Comparison of ENCODE assay signal across 21 cellular contexts in genomic region chr19:57788114-57788692, GRCh38. TPM values are rescaled to one million over a fixed set of nuclear protein-coding genes. Genes with fewer than 3 reads are reported as not detected.
DNase-seq lines count a peak whose midpoint lies in the region; ATAC-seq and TF ChIP-seq lines count a peak whose summit lies in the region.
"Had no signal": no experiment of that assay in that cellular context is flagged by ENCODE, and none has a peak within 500 bp of the region (broad histone marks: within the 10 kb centered on the region; RNA-seq: fewer than 3 reads in every experiment).

No MANE protein-coding gene starts in this region.

- peaks cover 75% of the 10 kb centered on the region for H3K36me3 Mint-ChIP-seq in activated naive CD8-positive, alpha-beta T cell treated with anti-CD3 and anti-CD28 coated beads, Interleukin-2, amount 10 ng/mL, durations not matched to agents 7 days and 5 days
- peaks cover 70% of the 10 kb centered on the region for H3K36me3 Mint-ChIP-seq in activated naive CD8-positive, alpha-beta T cell treated with anti-CD3 and anti-CD28 coated beads, Interleukin-2, amount 50 U/mL, for 24 hours (ENCODE audit: low read depth)
- peaks cover 31% of the 10 kb centered on the region for H3K36me3 Mint-ChIP-seq in glutamatergic neuron (ENCODE audit: unreplicated experiment)
- H3K36me3 Mint-ChIP-seq in stimulated activated naive B cell treated with anti-CD40 and anti-IgM and Interleukin-4, amounts not matched to agents 10 μg/mL and 1 μg/mL and 100 μg/mL, for 72 hours, result peaks cover 32 to 54% of the 10 kb centered on the region in 2 donors

- H3K9me3 ChIP-seq in Panc1 (ENCODE audit: control insufficient read depth, insufficient read depth, low read depth, low read length) (peaks cover 16% of the 10 kb centered on the region; the same call in 1 of the 2 replicates), prostate gland (no peaks in the 10 kb centered on the region)
- H3K9me3 ChIP-seq: HAP-1 had no signal

- POLR2A ChIA-PET in activated naive CD8-positive, alpha-beta T cell treated with anti-CD3 and anti-CD28 coated beads, Interleukin-2, amount 10 ng/mL, durations not matched to agents 7 days and 5 days (lab: Charles Lee), result no interaction called here
- POLR2A ChIA-PET in Panc1 (lab: Charles Lee), result no interaction called here

- H3K4me3 Mint-ChIP-seq in activated naive CD8-positive, alpha-beta T cell treated with anti-CD3 and anti-CD28 coated beads, Interleukin-2, amount 10 ng/mL, durations not matched to agents 7 days and 5 days, result peak overlapping the region; percentile 15
- H3K4me3 Mint-ChIP-seq in activated naive CD8-positive, alpha-beta T cell treated with anti-CD3 and anti-CD28 coated beads, Interleukin-2, amount 50 U/mL, for 24 hours, result no peak overlapping the region
- H3K4me3 Mint-ChIP-seq in glutamatergic neuron (ENCODE audit: unreplicated experiment), result peak overlapping the region; percentile 42
- H3K4me3 Mint-ChIP-seq in stimulated activated naive B cell treated with anti-CD40 and anti-IgM and Interleukin-4, amounts not matched to agents 10 μg/mL and 1 μg/mL and 100 μg/mL, for 72 hours, result no peak overlapping the region
- H3K4me3 Mint-ChIP-seq: B cell had no signal

- no peak for DNase-seq in activated naive CD8-positive, alpha-beta T cell treated with anti-CD3 and anti-CD28 coated beads, Interleukin-2, amount 10 ng/mL, durations not matched to agents 7 days and 5 days
- no peak for DNase-seq in activated naive CD8-positive, alpha-beta T cell treated with anti-CD3 and anti-CD28 coated beads, Interleukin-2, amount 50 U/mL, for 24 hours
- no peak for DNase-seq in Panc1 (ENCODE audit: low read depth, low spot score)
- DNase-seq in glutamatergic neuron, result no peak
- no peak for DNase-seq in stimulated activated naive B cell treated with anti-CD40 and anti-IgM and Interleukin-4, amounts not matched to agents 10 μg/mL and 1 μg/mL and 100 μg/mL, for 72 hours
- DNase-seq in prostate gland (ENCODE audit: low spot score), result no peak
- DNase-seq: DMS79, NCI-H1105 treated with DMSO at 0.1 percent for 48 hours, NCI-H2029 treated with DMSO at 0.1 percent for 48 hours, NCI-H2171, NCI-H345, NCI-H524, NCI-H774, Peyer's patch had no signal

- no peak for ATAC-seq in activated naive CD8-positive, alpha-beta T cell treated with anti-CD3 and anti-CD28 coated beads, Interleukin-2, amount 10 ng/mL, durations not matched to agents 7 days and 5 days (ENCODE audit: low read depth)
- no peak for ATAC-seq in activated naive CD8-positive, alpha-beta T cell treated with anti-CD3 and anti-CD28 coated beads, Interleukin-2, amount 50 U/mL, for 24 hours
- ATAC-seq in Panc1 (no peak), GM18502 (IDR thresholded peaks at IDR 0.05; ENCODE audit: poor library complexity, unreplicated experiment) (no peak), HG02870 (IDR thresholded peaks at IDR 0.05; ENCODE audit: unreplicated experiment) (no peak)
- no peak for ATAC-seq in stimulated activated naive B cell treated with anti-CD40 and anti-IgM and Interleukin-4, amounts not matched to agents 10 μg/mL and 1 μg/mL and 100 μg/mL, for 72 hours (replicated peaks)
- ATAC-seq: A549 had no signal

- H3K4me1 ChIP-seq in Panc1 (ENCODE audit: control insufficient read depth, insufficient read depth, low read length), result no peaks in the 10 kb centered on the region
- H3K4me1 ChIP-seq in prostate gland (replicated peaks), result no peaks in the 10 kb centered on the region
- H3K4me1 ChIP-seq: A549, HAP-1, Peyer's patch had no signal

- H3K36me3 ChIP-seq in Panc1 (ENCODE audit: control insufficient read depth, insufficient read depth, low read length) (no peaks in the 10 kb centered on the region), prostate gland (peaks cover 0 to 8% of the 10 kb centered on the region in 2 donors)
- H3K36me3 ChIP-seq: HAP-1 had no signal

- CTCF ChIA-PET in Panc1 (lab: Charles Lee), result no interaction called here

- H3K27ac ChIP-seq in Panc1 (ENCODE audit: low read length) (no peak overlapping the region), prostate gland (no peak overlapping the region)
- H3K27ac ChIP-seq: A549, HL-60, KMS-11, Peyer's patch had no signal

- BruUV-seq in Panc1 (replicated peaks; lab: Mats Ljungman, UMichigan), result TSS peak; percentile 11

- H3K4me3 ChIP-seq in Panc1 (ENCODE audit: low read depth in 2 of 2, low read length in 2 of 2) (no peak overlapping the region), prostate gland (no peak overlapping the region)
- H3K4me3 ChIP-seq: A549, HAP-1, Peyer's patch had no signal

- H3K4me1 Mint-ChIP-seq in activated naive CD8-positive, alpha-beta T cell treated with anti-CD3 and anti-CD28 coated beads, Interleukin-2, amount 10 ng/mL, durations not matched to agents 7 days and 5 days, result peaks cover 11% of the 10 kb centered on the region
- no peaks in the 10 kb centered on the region for H3K4me1 Mint-ChIP-seq in activated naive CD8-positive, alpha-beta T cell treated with anti-CD3 and anti-CD28 coated beads, Interleukin-2, amount 50 U/mL, for 24 hours
- H3K4me1 Mint-ChIP-seq in glutamatergic neuron (ENCODE audit: low read depth, unreplicated experiment), result peaks cover 1% of the 10 kb centered on the region
- H3K4me1 Mint-ChIP-seq in stimulated activated naive B cell treated with anti-CD40 and anti-IgM and Interleukin-4, amounts not matched to agents 10 μg/mL and 1 μg/mL and 100 μg/mL, for 72 hours, result peaks cover 10 to 20% of the 10 kb centered on the region in 2 donors

- in situ Hi-C loops in Panc1 (cut with HindIII; ENCODE audit: low pct_unique_long_range_greater_than_20kb, low sequenced_read_pairs), result no loop called here

- peaks cover 28% of the 10 kb centered on the region for H3K9me3 Mint-ChIP-seq in activated naive CD8-positive, alpha-beta T cell treated with anti-CD3 and anti-CD28 coated beads, Interleukin-2, amount 10 ng/mL, durations not matched to agents 7 days and 5 days
- H3K9me3 Mint-ChIP-seq in activated naive CD8-positive, alpha-beta T cell treated with anti-CD3 and anti-CD28 coated beads, Interleukin-2, amount 50 U/mL, for 24 hours, result peaks cover 34% of the 10 kb centered on the region
- peaks cover 2% of the 10 kb centered on the region for H3K9me3 Mint-ChIP-seq in glutamatergic neuron (ENCODE audit: unreplicated experiment)
- H3K9me3 Mint-ChIP-seq in stimulated activated naive B cell treated with anti-CD40 and anti-IgM and Interleukin-4, amounts not matched to agents 10 μg/mL and 1 μg/mL and 100 μg/mL, for 72 hours, result peaks cover 0 to 5% of the 10 kb centered on the region in 2 donors

- H3K27me3 Mint-ChIP-seq in activated naive CD8-positive, alpha-beta T cell treated with anti-CD3 and anti-CD28 coated beads, Interleukin-2, amount 10 ng/mL, durations not matched to agents 7 days and 5 days, result no peaks in the 10 kb centered on the region
- H3K27me3 Mint-ChIP-seq in activated naive CD8-positive, alpha-beta T cell treated with anti-CD3 and anti-CD28 coated beads, Interleukin-2, amount 50 U/mL, for 24 hours, result no peaks in the 10 kb centered on the region
- H3K27me3 Mint-ChIP-seq in glutamatergic neuron (ENCODE audit: unreplicated experiment), result no peaks in the 10 kb centered on the region
- H3K27me3 Mint-ChIP-seq in stimulated activated naive B cell treated with anti-CD40 and anti-IgM and Interleukin-4, amounts not matched to agents 10 μg/mL and 1 μg/mL and 100 μg/mL, for 72 hours, result no peaks in the 10 kb centered on the region
- H3K27me3 Mint-ChIP-seq: B cell had no signal

- H3K27me3 ChIP-seq in Panc1 (ENCODE audit: control insufficient read depth, insufficient read depth, low read length) (no peaks in the 10 kb centered on the region), prostate gland (replicated peaks; ENCODE audit: insufficient read depth) (no peaks in the 10 kb centered on the region)
- H3K27me3 ChIP-seq: Peyer's patch had no signal

- intact Hi-C loops in Panc1 (cut with micrococcal nuclease; ENCODE audit: unreplicated experiment), result no loop called here
- intact Hi-C loops in prostate gland (cut with DNase I), result no loop called here

- peak overlapping the region; percentile 13 for H3K27ac Mint-ChIP-seq in activated naive CD8-positive, alpha-beta T cell treated with anti-CD3 and anti-CD28 coated beads, Interleukin-2, amount 10 ng/mL, durations not matched to agents 7 days and 5 days
- no peak overlapping the region for H3K27ac Mint-ChIP-seq in activated naive CD8-positive, alpha-beta T cell treated with anti-CD3 and anti-CD28 coated beads, Interleukin-2, amount 50 U/mL, for 24 hours
- H3K27ac Mint-ChIP-seq in glutamatergic neuron (ENCODE audit: unreplicated experiment), result no peak overlapping the region
- H3K27ac Mint-ChIP-seq in stimulated activated naive B cell treated with anti-CD40 and anti-IgM and Interleukin-4, amounts not matched to agents 10 μg/mL and 1 μg/mL and 100 μg/mL, for 72 hours, result peak overlapping the region; percentile 84
- H3K27ac Mint-ChIP-seq: B cell had no signal

- no peak for TF ChIP-seq POLR2A in prostate gland (IDR thresholded peaks at IDR 0.05)

- TF ChIP-seq CTCF in Panc1 (IDR thresholded peaks at IDR 0.05), result no peak
- TF ChIP-seq CTCF in glutamatergic neuron (IDR thresholded peaks at IDR 0.05; ENCODE audit: partially characterized antibody, unreplicated experiment), result no peak
- TF ChIP-seq CTCF in prostate gland (IDR thresholded peaks at IDR 0.05), result no peak

RNA-seq across cellular contexts. Expression of gene ZNF586, which starts 18.7 kb away (rescaled TPM):
- total RNA-seq in activated naive CD8-positive, alpha-beta T cell treated with anti-CD3 and anti-CD28 coated beads, Interleukin-2, amount 10 ng/mL, durations not matched to agents 7 days and 5 days, result 10 to 100 TPM; 29.0 to 29.2 TPM
- total RNA-seq in Panc1 (2021; ENCODE audit: unreplicated experiment) (10.7 TPM), glutamatergic neuron (ENCODE audit: unreplicated experiment) (22.7 TPM), prostate gland (10 to 100 TPM; 15.4 to 34.8 TPM)
- 12.3 TPM for polyA plus RNA-seq in Panc1 (2012; ENCODE audit: insufficient read length)

RNA-seq across cellular contexts. Expression of gene ZNF552, which starts 26.5 kb away (rescaled TPM):
- total RNA-seq in activated naive CD8-positive, alpha-beta T cell treated with anti-CD3 and anti-CD28 coated beads, Interleukin-2, amount 10 ng/mL, durations not matched to agents 7 days and 5 days, result 10 to 100 TPM; 10.8 to 13.6 TPM
- total RNA-seq in Panc1 (2021; ENCODE audit: unreplicated experiment), result 7.5 TPM
- 4.1 TPM for polyA plus RNA-seq in Panc1 (2012; ENCODE audit: insufficient read length)
- 14.9 TPM for total RNA-seq in glutamatergic neuron (ENCODE audit: unreplicated experiment)
- total RNA-seq in prostate gland, result 10 to 100 TPM; 22.0 to 54.9 TPM

RNA-seq across cellular contexts. Expression of gene ZNF776, which starts 41.6 kb away (rescaled TPM):
- 10 to 100 TPM; 27.9 to 29.0 TPM for total RNA-seq in activated naive CD8-positive, alpha-beta T cell treated with anti-CD3 and anti-CD28 coated beads, Interleukin-2, amount 10 ng/mL, durations not matched to agents 7 days and 5 days
- total RNA-seq in Panc1 (2021; ENCODE audit: unreplicated experiment), result 19.5 TPM
- polyA plus RNA-seq in Panc1 (2012; ENCODE audit: insufficient read length), result 9.1 TPM
- 41.5 TPM for total RNA-seq in glutamatergic neuron (ENCODE audit: unreplicated experiment)
- total RNA-seq in prostate gland, result 10 to 100 TPM; 20.1 to 22.5 TPM

RNA-seq across cellular contexts. Expression of gene ZNF587B, which starts 41.9 kb away (rescaled TPM):
- total RNA-seq in activated naive CD8-positive, alpha-beta T cell treated with anti-CD3 and anti-CD28 coated beads, Interleukin-2, amount 10 ng/mL, durations not matched to agents 7 days and 5 days, result 10 to 100 TPM; 19.1 to 21.0 TPM
- 17.6 TPM for total RNA-seq in Panc1 (2021; ENCODE audit: unreplicated experiment)
- polyA plus RNA-seq in Panc1 (2012; ENCODE audit: insufficient read length), result 2.7 TPM
- 16.9 TPM for total RNA-seq in glutamatergic neuron (ENCODE audit: unreplicated experiment)
- 10 to 100 TPM; 21.1 to 23.5 TPM for total RNA-seq in prostate gland

Comparison
In these comparisons a context has a peak if more than half of its experiments do, and no peak if none do; other contexts are left out.
1. H3K27ac Mint-ChIP-seq: peak in activated naive CD8-positive, alpha-beta T cell treated with anti-CD3 and anti-CD28 coated beads, Interleukin-2, amount 10 ng/mL, durations not matched to agents 7 days and 5 days (single experiment) and stimulated activated naive B cell treated with anti-CD40 and anti-IgM and Interleukin-4, amounts not matched to agents 10 μg/mL and 1 μg/mL and 100 μg/mL, for 72 hours (single experiment); none in activated naive CD8-positive, alpha-beta T cell treated with anti-CD3 and anti-CD28 coated beads, Interleukin-2, amount 50 U/mL, for 24 hours (single experiment) and glutamatergic neuron (single experiment).
2. H3K4me3 Mint-ChIP-seq: peak in activated naive CD8-positive, alpha-beta T cell treated with anti-CD3 and anti-CD28 coated beads, Interleukin-2, amount 10 ng/mL, durations not matched to agents 7 days and 5 days (single experiment) and glutamatergic neuron (single experiment); none in activated naive CD8-positive, alpha-beta T cell treated with anti-CD3 and anti-CD28 coated beads, Interleukin-2, amount 50 U/mL, for 24 hours (single experiment) and stimulated activated naive B cell treated with anti-CD40 and anti-IgM and Interleukin-4, amounts not matched to agents 10 μg/mL and 1 μg/mL and 100 μg/mL, for 72 hours (0 of 2).